16 cellular contexts compared by ENCODE assay signal in the genomic region with DNA sequence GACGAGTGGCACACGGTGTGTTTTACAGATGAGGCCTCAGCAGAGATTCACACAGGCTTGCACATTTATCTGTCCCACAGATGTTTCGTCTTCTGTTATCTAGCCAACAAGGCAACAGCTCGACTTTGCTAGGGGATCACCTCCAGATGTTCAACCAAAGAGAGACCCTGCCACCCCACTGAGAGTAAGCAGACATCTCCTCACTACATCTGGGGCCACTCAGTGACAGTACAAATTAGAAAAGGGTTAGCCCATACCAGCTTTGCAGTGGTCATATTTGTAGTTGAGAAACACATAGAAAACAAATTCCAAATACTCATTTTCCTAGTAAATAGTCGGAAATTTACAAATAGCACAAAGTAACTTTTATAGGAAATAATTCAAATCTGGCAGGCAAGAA.
DNase-seq lines count a peak whose midpoint lies in the region; ATAC-seq and TF ChIP-seq lines count a peak whose summit lies in the region.
"Had no signal": no experiment of that assay in that cellular context is flagged by ENCODE, and none has a peak within 500 bp of the region (broad histone marks: within the 10 kb centered on the region; RNA-seq: fewer than 3 reads in every experiment).

No MANE protein-coding gene starts in this region.

- H3K4me3 ChIP-seq in IMR-90 (ENCODE audit: insufficient read depth, low read depth, low read length) (no peak overlapping the region), fibroblast of lung (replicated peaks in 1 of 4; ENCODE audit: control extremely low read depth in 1 of 4, insufficient read depth in 1 of 4, low read depth in 3 of 4, low read length in 4 of 4) (no peak overlapping the region), vagina (no peak overlapping the region), stomach (no peak overlapping the region)
- H3K4me3 ChIP-seq: A549; BLaER1 treated with 17β-estradiol and CSF1 and Interleukin-3, amounts not matched to agents 10 nM and 100 nM; K562 had no signal

- H3K4me2 ChIP-seq in IMR-90 (ENCODE audit: low read depth, low read length) (no peak overlapping the region), fibroblast of lung (ENCODE audit: extremely low read depth, insufficient read depth, low read length) (no peak overlapping the region)
- H3K4me2 ChIP-seq: A549 had no signal

- peaks cover 6% of the 10 kb centered on the region; the same call in 1 of the 2 replicates for H3K4me1 ChIP-seq in IMR-90 (ENCODE audit: control insufficient read depth, insufficient read depth, low read length)
- no peaks in the 10 kb centered on the region for H3K4me1 ChIP-seq in fibroblast of lung (ENCODE audit: control insufficient read depth, extremely low read depth, insufficient read depth, low read length)
- peaks cover 6% of the 10 kb centered on the region for H3K4me1 ChIP-seq in vagina
- peaks cover 0 to 16% (median 7%) of the 10 kb centered on the region in 4 donors for H3K4me1 ChIP-seq in stomach
- H3K4me1 ChIP-seq: A549 had no signal

- no peak overlapping the region for H4K91ac ChIP-seq in IMR-90 (ENCODE audit: insufficient read depth, low read depth, low read length)

- H2AFZ ChIP-seq in IMR-90 (replicated peaks; ENCODE audit: low read length, poor library complexity) (peak overlapping the region; percentile 18), fibroblast of lung (ENCODE audit: low read length) (peak overlapping the region; percentile 20)

- POLR2A ChIA-PET in IMR-90 (lab: Charles Lee; ENCODE audit: unreplicated experiment), result no interaction called here

- H2BK15ac ChIP-seq in IMR-90 (ENCODE audit: low read depth, low read length), result peak overlapping the region; percentile 84; the same call in 1 of the 3 replicates

- no TSS peak for BruUV-seq in IMR-90 (replicated peaks; lab: Mats Ljungman, UMichigan)

- H2BK120ac ChIP-seq in IMR-90 (ENCODE audit: low read depth, low read length), result peak overlapping the region; percentile 35; the same call in 1 of the 2 replicates

- no peak overlapping the region for H2BK5ac ChIP-seq in IMR-90 (ENCODE audit: low read depth, low read length, poor library complexity, severe bottlenecking)

- no peaks in the 10 kb centered on the region for H3K9me3 ChIP-seq in IMR-90 (ENCODE audit: control insufficient read depth, insufficient read depth, low read length)
- H3K9me3 ChIP-seq in fibroblast of lung (ENCODE audit: control insufficient read depth, insufficient read depth, low read depth, low read length), result no peaks in the 10 kb centered on the region
- no peaks in the 10 kb centered on the region for H3K9me3 ChIP-seq in vagina
- H3K9me3 ChIP-seq in stomach, result no peaks in the 10 kb centered on the region
- H3K9me3 ChIP-seq: A549 had no signal

- TF ChIP-seq EP300 in stomach (IDR thresholded peaks at IDR 0.05), result no peak

- H3K9ac ChIP-seq in IMR-90 (ENCODE audit: low read depth, low read length) (no peak overlapping the region), fibroblast of lung (ENCODE audit: insufficient read depth, low read length) (no peak overlapping the region)
- H3K9ac ChIP-seq: BLaER1 treated with 17β-estradiol and CSF1 and Interleukin-3, amounts not matched to agents 10 nM and 100 nM had no signal

- no peaks in the 10 kb centered on the region for H3K79me1 ChIP-seq in IMR-90 (ENCODE audit: low read depth in 1 of 2, low read length in 2 of 2)

- H3K18ac ChIP-seq in IMR-90 (ENCODE audit: low read depth, low read length), result peak overlapping the region; percentile 51

- peaks cover 5% of the 10 kb centered on the region; the same call in 1 of the 2 replicates for H3K9me1 ChIP-seq in IMR-90 (ENCODE audit: insufficient read depth, low read length)

- H4K20me1 ChIP-seq in IMR-90 (ENCODE audit: insufficient read depth, low read length) (no peaks in the 10 kb centered on the region), fibroblast of lung (ENCODE audit: control insufficient read depth, extremely low read depth, insufficient read depth, low read length) (no peaks in the 10 kb centered on the region)
- H4K20me1 ChIP-seq: BLaER1 treated with 17β-estradiol and CSF1 and Interleukin-3, amounts not matched to agents 10 nM and 100 nM had no signal

- WGBS in IMR-90 (ENCODE audit: extremely low coverage in 2 of 2, insufficient read length in 1 of 2), 2 experiments, result 58% methylated on average over 3 of the region's 5 CpGs; no CpG with 5 or more reads in 1 of the 2 experiments
- WGBS in stomach, 5 donors, result 74 to 86% (median 81%) methylated on average over 5 of the region's 5 CpGs

- DNase-seq in GM03348 (ENCODE audit: low spot score) (peak; percentile 4), IMR-90 (no peak), fibroblast of lung (ENCODE audit: low read depth in 2 of 2) (no peak), vagina (ENCODE audit: extremely low spot score in 2 of 2) (no peak), stomach (no peak), posterior cingulate gyrus (no peak)
- DNase-seq: CD4-positive, CD25-positive, alpha-beta regulatory T cell; DMS53; GF-D8; GOT3; H9 had no signal

- no peak for TF ChIP-seq CTCF in IMR-90 (conservative IDR thresholded peaks at IDR 0.05; ENCODE audit: low read depth, low read length)
- no peak for TF ChIP-seq CTCF in fibroblast of lung (conservative IDR thresholded peaks at IDR 0.05 in 1 of 2, IDR thresholded peaks at IDR 0.05 in 1 of 2; ENCODE audit: low read depth in 1 of 2, low read length in 2 of 2)
- no peak for TF ChIP-seq CTCF in vagina (IDR thresholded peaks at IDR 0.05)
- no peak for TF ChIP-seq CTCF in stomach (IDR thresholded peaks at IDR 0.05)

- peak overlapping the region; percentile 58; the same call in 1 of the 2 replicates for H2BK20ac ChIP-seq in IMR-90 (ENCODE audit: low read depth, low read length)

- no peak overlapping the region for H3K56ac ChIP-seq in IMR-90 (ENCODE audit: extremely low read depth, insufficient read depth, low read length)

- dilution Hi-C loops in IMR-90 (cut with HindIII; ENCODE audit: low sequenced_read_pairs, unreplicated experiment), result no loop called here

- ATAC-seq in IMR-90 (ENCODE audit: low read depth) (no peak), HG03432 (IDR thresholded peaks at IDR 0.05; ENCODE audit: unreplicated experiment) (no peak)
- ATAC-seq: A549, K562 had no signal

- H3K36me3 ChIP-seq in IMR-90 (ENCODE audit: control insufficient read depth, insufficient read depth, low read length) (no peaks in the 10 kb centered on the region), fibroblast of lung (ENCODE audit: control insufficient read depth, insufficient read depth, low read length) (no peaks in the 10 kb centered on the region), vagina (no peaks in the 10 kb centered on the region), stomach (no peaks in the 10 kb centered on the region)

- no peak for TF ChIP-seq POLR2A in IMR-90 (IDR thresholded peaks at IDR 0.05; ENCODE audit: low read depth, low read length)
- TF ChIP-seq POLR2A in vagina (IDR thresholded peaks at IDR 0.05), result no peak
- TF ChIP-seq POLR2A in stomach (IDR thresholded peaks at IDR 0.05), result no peak

- peak overlapping the region; percentile 33; the same call in 1 of the 2 replicates for H4K5ac ChIP-seq in IMR-90 (ENCODE audit: low read depth, low read length)

- H3K23ac ChIP-seq in IMR-90 (ENCODE audit: low read depth, low read length), result 0 out of 2 replicates have a peak overlapping the region, but pooled peaks have one; percentile 15

- H2AK9ac ChIP-seq in IMR-90 (replicated peaks; ENCODE audit: low read depth, low read length, poor library complexity), result no peak overlapping the region

- H3K14ac ChIP-seq in IMR-90 (replicated peaks; ENCODE audit: low read depth, low read length), result 0 out of 2 replicates have a peak overlapping the region, but pooled peaks have one; percentile 15

- in situ Hi-C loops in IMR-90 (cut with MboI; ENCODE audit: low sequenced_read_pairs), result loop anchor here (10.0 kb wide), 1 partner anchor 305 kb away; no protein-coding TSS in a partner anchor

- peak overlapping the region in 1 of 2 experiments; percentile 60; a peak in 1 of 4 replicates for H4K8ac ChIP-seq in IMR-90 (ENCODE audit: low read depth in 2 of 2, low read length in 2 of 2)

- CTCF ChIA-PET in IMR-90 (lab: Yijun Ruan, JAX), result interaction anchor here (0.7 kb wide), 1 partner anchor 69 kb away, joined by 3 read pairs; no protein-coding TSS in a partner anchor

- no peak for TF ChIP-seq RAD21 in IMR-90 (IDR thresholded peaks at IDR 0.05; ENCODE audit: low read length)

- no peak overlapping the region; the same call in 1 of the 2 replicates for H2AK5ac ChIP-seq in IMR-90 (ENCODE audit: low read depth, low read length)

- intact Hi-C loops in IMR-90 (cut with micrococcal nuclease) (no loop called here), vagina (cut with DNase I) (no loop called here), stomach (cut with DNase I; ENCODE audit: low total_unique reads) (no loop called here), posterior cingulate gyrus (cut with DNase I) (loop anchor here (5.0 kb wide), 1 partner anchor 72 kb away; no protein-coding TSS in a partner anchor)

- H3K79me2 ChIP-seq in fibroblast of lung (ENCODE audit: control insufficient read depth, insufficient read depth, low read length), result no peaks in the 10 kb centered on the region

- peak overlapping the region; percentile 59 for H3K4ac ChIP-seq in IMR-90 (ENCODE audit: low read depth, low read length)

- H3K27me3 ChIP-seq in IMR-90 (ENCODE audit: control insufficient read depth, insufficient read depth, low read length) (no peaks in the 10 kb centered on the region), fibroblast of lung (ENCODE audit: control insufficient read depth, insufficient read depth, low read length) (no peaks in the 10 kb centered on the region), vagina (no peaks in the 10 kb centered on the region), stomach (no peaks in the 10 kb centered on the region)
- H3K27me3 ChIP-seq: BLaER1 treated with 17β-estradiol and CSF1 and Interleukin-3, amounts not matched to agents 10 nM and 100 nM had no signal

- H3K27ac ChIP-seq in IMR-90 (ENCODE audit: insufficient read depth, low read length), result no peak overlapping the region
- no peak overlapping the region for H3K27ac ChIP-seq in fibroblast of lung (ENCODE audit: insufficient read depth, low read length)
- peak overlapping the region; percentile 3 for H3K27ac ChIP-seq in vagina
- no peak overlapping the region for H3K27ac ChIP-seq in stomach
- H3K27ac ChIP-seq: A549, HL-60 had no signal

TF ChIP-seq in IMR-90, 13 proteins besides CTCF, POLR2A, EP300 and RAD21 (continues in another document):
- TF ChIP-seq MXI1 (IDR thresholded peaks at IDR 0.05; ENCODE audit: borderline replicate concordance, low read depth, low read length) (no peak), FOS (IDR thresholded peaks at IDR 0.05; ENCODE audit: low read depth, low read length) (no peak), CHD1 (IDR thresholded peaks at IDR 0.05; ENCODE audit: low read depth, low read length) (no peak), NFE2L2 (IDR thresholded peaks at IDR 0.05; ENCODE audit: low read depth, low read length) (no peak), MAZ (IDR thresholded peaks at IDR 0.05; ENCODE audit: borderline replicate concordance, low read depth, low read length) (no peak), CEBPB (IDR thresholded peaks at IDR 0.05; ENCODE audit: low read depth, low read length) (no peak)
